In the genomic region with DNA sequence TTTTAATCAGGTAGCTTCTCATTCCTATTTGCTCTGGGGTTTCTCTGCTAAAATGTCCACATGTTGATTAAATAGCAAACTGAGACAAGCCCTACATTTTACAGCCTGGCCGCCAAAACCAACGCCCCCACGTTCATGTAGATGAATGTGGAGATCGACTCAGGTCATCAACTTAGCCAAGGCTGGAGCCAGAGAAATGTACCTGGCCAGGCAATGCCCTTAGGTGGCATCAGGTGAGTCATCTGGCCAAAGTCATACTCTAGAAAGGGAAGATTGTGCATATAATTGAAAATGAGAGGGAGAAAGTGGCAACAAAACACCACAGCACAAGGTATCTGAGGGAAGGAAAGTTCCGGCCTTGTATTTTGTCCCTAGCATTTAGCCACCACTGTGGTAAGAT, we compare ENCODE assay signal across 24 cellular contexts. TPM values are rescaled to one million over a fixed set of nuclear protein-coding genes. Genes with fewer than 3 reads are reported as not detected.
"Had no signal": no experiment of that assay in that cellular context is flagged by ENCODE, and none has a peak within 500 bp of the region (broad histone marks: within the 10 kb centered on the region; RNA-seq: fewer than 3 reads in every experiment).

No MANE protein-coding gene starts in this region.

- H3K4me1 ChIP-seq: body of pancreas, transverse colon, uterus had no signal

- H3K9me3 ChIP-seq: body of pancreas, left lung, transverse colon, uterus had no signal

- ATAC-seq: activated naive CD8-positive, alpha-beta T cell treated with anti-CD3 and anti-CD28 coated beads, Interleukin-2, amount 50 U/mL, for 24 hours; body of pancreas; foreskin keratinocyte; left lung; sciatic nerve; stimulated activated naive B cell treated with anti-CD40 and anti-IgM and Interleukin-4, amounts not matched to agents 10 μg/mL and 1 μg/mL and 100 μg/mL, for 72 hours; T-helper 17 cell had no signal

- DNase-seq: activated CD4-positive, alpha-beta memory T cell treated with anti-CD3 and anti-CD28 coated beads, Interleukin-2, amount 10 ng/mL, durations not matched to agents 7 days and 5 days; activated CD4-positive, alpha-beta T cell treated with anti-CD3 and anti-CD28 coated beads for 4 hours; activated CD4-positive, CD25-positive, alpha-beta regulatory T cell; activated effector memory CD4-positive, alpha-beta T cell treated with anti-CD3 and anti-CD28 coated beads, Interleukin-2, amount 50 U/mL, for 16 hours; activated naive CD4-positive, alpha-beta T cell treated with anti-CD3 and anti-CD28 coated beads, Interleukin-2, amount 50 U/mL, for 16 hours; activated naive CD8-positive, alpha-beta T cell treated with anti-CD3 and anti-CD28 coated beads, Interleukin-2, amount 50 U/mL, for 24 hours; activated T-cell treated with anti-CD3 and anti-CD28 coated beads for 4 hours; anterior cingulate cortex; body of pancreas; caudate nucleus; effector CD8-positive, alpha-beta T cell; foreskin keratinocyte; kidney; left lung; midbrain; nucleus accumbens; stimulated activated CD4-positive, alpha-beta T cell treated with anti-CD3 and anti-CD28 coated beads, Interleukin-15, amount 100 ng/mL, for 24 hours; stimulated activated CD8-positive, alpha-beta memory T cell treated with anti-CD3 and anti-CD28 coated beads, Interleukin-4, amount 100 ng/mL, for 48 hours; stimulated activated naive B cell treated with anti-CD40 and anti-IgM and Interleukin-4, amounts not matched to agents 10 μg/mL and 1 μg/mL and 100 μg/mL, for 72 hours; T-helper 17 cell; transverse colon; uterus had no signal

- H3K27ac ChIP-seq: body of pancreas, foreskin keratinocyte, left lung, transverse colon, uterus had no signal

- H3K27me3 ChIP-seq: body of pancreas, foreskin keratinocyte, left lung, transverse colon, uterus had no signal

- H3K4me3 ChIP-seq: body of pancreas, left lung, smooth muscle cell, transverse colon, uterus had no signal

- H3K36me3 ChIP-seq: left lung, uterus had no signal

RNA-seq across cellular contexts. Expression of gene CCDC89, which starts 37.1 kb away (rescaled TPM):
- total RNA-seq: body of pancreas, smooth muscle cell had no signal
- polyA plus RNA-seq: smooth muscle cell had no signal
